In the genomic region with DNA sequence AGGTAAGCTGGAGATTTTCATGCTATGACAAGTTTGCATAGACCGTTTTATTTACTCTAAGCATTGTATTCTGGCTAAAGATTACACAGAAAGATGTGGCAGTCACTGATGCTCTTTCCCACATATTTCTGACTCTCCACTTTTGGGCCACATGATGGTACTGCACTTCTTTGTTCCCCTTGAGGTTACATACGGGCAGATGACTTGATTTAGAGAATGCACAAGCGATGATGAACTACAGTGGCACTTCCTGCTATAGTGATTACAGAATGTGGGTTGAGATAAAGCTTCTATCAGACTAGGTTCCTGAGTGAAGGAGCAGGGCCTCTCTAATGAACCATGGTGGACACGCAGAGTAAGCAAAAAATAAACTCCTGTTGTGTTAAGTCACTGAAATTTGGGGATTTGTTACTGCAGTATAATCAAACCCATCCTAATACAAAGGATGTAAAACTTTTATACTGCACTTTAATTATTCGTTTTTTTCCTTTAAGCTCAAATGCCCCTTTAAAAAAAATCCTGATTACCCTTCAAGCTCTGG, we compare ENCODE assay signal across 12 cellular contexts.
DNase-seq lines count a peak whose midpoint lies in the region; ATAC-seq, FAIRE-seq and TF ChIP-seq lines count a peak whose summit lies in the region.
"Had no signal": no experiment of that assay in that cellular context is flagged by ENCODE, and none has a peak within 500 bp of the region (broad histone marks: within the 10 kb centered on the region; RNA-seq: fewer than 3 reads in every experiment).

No MANE protein-coding gene starts in this region.

- H3K79me2 ChIP-seq in Karpas-422 (ENCODE audit: low read length) (no peaks in the 10 kb centered on the region), HepG2 (ENCODE audit: insufficient read depth, low read length) (no peaks in the 10 kb centered on the region)

- no peak overlapping the region for H3K27ac Mint-ChIP-seq in activated T-helper 17 cell treated with anti-CD3 and anti-CD28 coated beads, Interleukin-2, amount 50 U/mL, for 72 hours
- H3K27ac Mint-ChIP-seq: activated naive CD8-positive, alpha-beta T cell treated with anti-CD3 and anti-CD28 coated beads, Interleukin-2, amount 10 ng/mL, durations not matched to agents 7 days and 5 days; CD4-positive, alpha-beta memory T cell had no signal

- CTCF ChIA-PET in HepG2 (lab: Yijun Ruan, JAX; ENCODE audit: low intra/inter-chr PET ratio, low total read pairs): no interaction called here

- no TSS peak for BruUV-seq in HepG2 (replicated peaks; lab: Mats Ljungman, UMichigan)

- no peaks in the 10 kb centered on the region for H3K9me3 Mint-ChIP-seq in activated T-helper 17 cell treated with anti-CD3 and anti-CD28 coated beads, Interleukin-2, amount 50 U/mL, for 72 hours
- H3K9me3 Mint-ChIP-seq: activated naive CD8-positive, alpha-beta T cell treated with anti-CD3 and anti-CD28 coated beads, Interleukin-2, amount 10 ng/mL, durations not matched to agents 7 days and 5 days; naive B cell had no signal

- POLR2A ChIA-PET in HepG2 (lab: Yijun Ruan, JAX): no interaction called here

- ATAC-seq in activated T-helper 17 cell treated with anti-CD3 and anti-CD28 coated beads, Interleukin-2, amount 50 U/mL, for 72 hours (replicated peaks): peak; percentile 37
- ATAC-seq in HepG2 (no peak), HG02840 (IDR thresholded peaks at IDR 0.05; ENCODE audit: low FRiP score, unreplicated experiment) (no peak), HG03571 (IDR thresholded peaks at IDR 0.05; ENCODE audit: unreplicated experiment) (no peak)

- H3K27me3 ChIP-seq in BLaER1 treated with 17β-estradiol and CSF1 and Interleukin-3, amounts not matched to agents 10 nM and 100 nM: no peaks in the 10 kb centered on the region
- H3K27me3 ChIP-seq in Karpas-422 (ENCODE audit: low read length) (no peaks in the 10 kb centered on the region), HepG2 (ENCODE audit: control insufficient read depth in 1 of 2, insufficient read depth in 2 of 2, low read length in 2 of 2) (peaks cover 0 to 10% of the 10 kb centered on the region in 2 experiments; a peak in 2 of 5 replicates)

- intact Hi-C loops in HepG2 (cut with micrococcal nuclease; ENCODE audit: unreplicated experiment): no loop called here

- H3K36me3 Mint-ChIP-seq in activated T-helper 17 cell treated with anti-CD3 and anti-CD28 coated beads, Interleukin-2, amount 50 U/mL, for 72 hours (ENCODE audit: low read depth): no peaks in the 10 kb centered on the region
- H3K36me3 Mint-ChIP-seq: activated naive CD8-positive, alpha-beta T cell treated with anti-CD3 and anti-CD28 coated beads, Interleukin-2, amount 10 ng/mL, durations not matched to agents 7 days and 5 days had no signal

- peaks cover 17 to 42% (median 34%) of the 10 kb centered on the region in 10 experiments for H3K4me1 ChIP-seq in BLaER1 treated with 17β-estradiol and CSF1 and Interleukin-3, amounts not matched to agents 10 nM and 100 nM
- H3K4me1 ChIP-seq in Karpas-422 (ENCODE audit: low read length) (peaks cover 55% of the 10 kb centered on the region), HepG2 (ENCODE audit: insufficient read depth, low read length) (no peaks in the 10 kb centered on the region)

- TF ChIP-seq RAD21 in HepG2 (CRISPR knock-in tag; IDR thresholded peaks at IDR 0.05): no peak

- no peak overlapping the region for H3K4me3 Mint-ChIP-seq in activated T-helper 17 cell treated with anti-CD3 and anti-CD28 coated beads, Interleukin-2, amount 50 U/mL, for 72 hours
- H3K4me3 Mint-ChIP-seq: activated naive CD8-positive, alpha-beta T cell treated with anti-CD3 and anti-CD28 coated beads, Interleukin-2, amount 10 ng/mL, durations not matched to agents 7 days and 5 days; CD4-positive, alpha-beta memory T cell; naive B cell had no signal

- no peak overlapping the region for H3K27ac ChIP-seq in BLaER1 treated with 17β-estradiol and CSF1 and Interleukin-3, amounts not matched to agents 10 nM and 100 nM
- H3K27ac ChIP-seq in Karpas-422 (ENCODE audit: low read length): no peak overlapping the region
- no peak overlapping the region for H3K27ac ChIP-seq in HepG2 (ENCODE audit: extremely low read length, insufficient read depth, low read length)

- DNase-seq in Karpas-422: peak; percentile 49
- peak; percentile 19 for DNase-seq in HepG2 (ENCODE audit: low spot score)
- DNase-seq in NOMO-1 treated with dmso at 0.1 percent for 144 hours (lab: John Stamatoyannopoulos, UW; ENCODE audit: unreplicated experiment): no peak
- no peak for DNase-seq in GDM1 (lab: John Stamatoyannopoulos, UW)
- DNase-seq: activated naive CD8-positive, alpha-beta T cell treated with anti-CD3 and anti-CD28 coated beads, Interleukin-2, amount 10 ng/mL, durations not matched to agents 7 days and 5 days; CD4-positive, alpha-beta memory T cell; naive B cell; stimulated activated CD4-positive, alpha-beta T cell treated with anti-CD3 and anti-CD28 coated beads, Interleukin-12 subunit alpha, Interleukin-12 subunit beta, amount 100 ng/mL, for 4 hours had no signal

- H3K9me2 ChIP-seq in Karpas-422 (replicated peaks; ENCODE audit: insufficient read depth, low read length): no peaks in the 10 kb centered on the region

- H3K4me2 ChIP-seq in BLaER1 treated with 17β-estradiol and CSF1 and Interleukin-3, amounts not matched to agents 10 nM and 100 nM: peak overlapping the region in 9 of 11 experiments; percentile 2 to 32 (median 11); a peak in 10 of 22 replicates
- H3K4me2 ChIP-seq in Karpas-422 (ENCODE audit: low read depth, low read length, poor library complexity, severe bottlenecking) (peak overlapping the region; percentile 54), HepG2 (ENCODE audit: low read depth, low read length) (no peak overlapping the region)

- peaks cover 0 to 37% (median 9%) of the 10 kb centered on the region in 11 experiments; a peak in 12 of 22 replicates for H4K20me1 ChIP-seq in BLaER1 treated with 17β-estradiol and CSF1 and Interleukin-3, amounts not matched to agents 10 nM and 100 nM
- H4K20me1 ChIP-seq in Karpas-422 (ENCODE audit: insufficient read depth, low read depth, low read length) (no peaks in the 10 kb centered on the region), HepG2 (ENCODE audit: insufficient read depth, low read length) (no peaks in the 10 kb centered on the region)

- no peaks in the 10 kb centered on the region for H3K27me3 Mint-ChIP-seq in activated T-helper 17 cell treated with anti-CD3 and anti-CD28 coated beads, Interleukin-2, amount 50 U/mL, for 72 hours
- H3K27me3 Mint-ChIP-seq: CD4-positive, alpha-beta memory T cell; naive B cell had no signal

- TF ChIP-seq EP300 in HepG2 (IDR thresholded peaks at IDR 0.05; ENCODE audit: low read depth in 2 of 2, low read length in 2 of 2) (no peak), HepG2 (CRISPR knock-in tag; IDR thresholded peaks at IDR 0.05; ENCODE audit: borderline replicate concordance) (no peak)

- no peak overlapping the region for H3K4me3 ChIP-seq in BLaER1 treated with 17β-estradiol and CSF1 and Interleukin-3, amounts not matched to agents 10 nM and 100 nM
- H3K4me3 ChIP-seq in Karpas-422 (ENCODE audit: low read length) (no peak overlapping the region), HepG2 (replicated peaks in 1 of 3; ENCODE audit: insufficient read depth in 1 of 3, low read depth in 2 of 3, low read length in 3 of 3) (no peak overlapping the region)

- TF ChIP-seq POLR2A in HepG2 (IDR thresholded peaks at IDR 0.05; ENCODE audit: insufficient read depth in 1 of 2, low read depth in 2 of 2, low read length in 2 of 2): no peak

- peaks cover 0 to 25% (median 0%) of the 10 kb centered on the region in 11 experiments; a peak in 3 of 22 replicates for H3K36me3 ChIP-seq in BLaER1 treated with 17β-estradiol and CSF1 and Interleukin-3, amounts not matched to agents 10 nM and 100 nM
- H3K36me3 ChIP-seq in Karpas-422 (ENCODE audit: insufficient read depth, low read length): no peaks in the 10 kb centered on the region
- no peaks in the 10 kb centered on the region for H3K36me3 ChIP-seq in HepG2 (replicated peaks in 1 of 2; ENCODE audit: control insufficient read depth in 1 of 2, insufficient read depth in 2 of 2, low read length in 2 of 2)

- no peaks in the 10 kb centered on the region for H3K4me1 Mint-ChIP-seq in activated T-helper 17 cell treated with anti-CD3 and anti-CD28 coated beads, Interleukin-2, amount 50 U/mL, for 72 hours
- H3K4me1 Mint-ChIP-seq: activated naive CD8-positive, alpha-beta T cell treated with anti-CD3 and anti-CD28 coated beads, Interleukin-2, amount 10 ng/mL, durations not matched to agents 7 days and 5 days had no signal

- H2AFZ ChIP-seq in Karpas-422 (ENCODE audit: low read length): peak overlapping the region; percentile 16
- H2AFZ ChIP-seq in HepG2 (ENCODE audit: low read length): no peak overlapping the region

- H3K9ac ChIP-seq in BLaER1 treated with 17β-estradiol and CSF1 and Interleukin-3, amounts not matched to agents 10 nM and 100 nM: no peak overlapping the region
- H3K9ac ChIP-seq in Karpas-422 (ENCODE audit: low read length) (no peak overlapping the region), HepG2 (ENCODE audit: insufficient read depth, low read depth, low read length) (no peak overlapping the region)

- no peak for TF ChIP-seq CTCF in HepG2 (CRISPR knock-in tag; IDR thresholded peaks at IDR 0.05)

- FAIRE-seq in HepG2 (lab: Jason Lieb, UNC): no peak

- in situ Hi-C loops in HepG2 (cut with HindIII; ENCODE audit: extremely low pct_ligation_motif_present, low pct_unique_long_range_greater_than_20kb): no loop called here

- 13% methylated on average over 5 of the region's 5 CpGs for WGBS in HepG2 (ENCODE audit: low lambda C conversion rate)

- peaks cover 0 to 12% (median 7%) of the 10 kb centered on the region in 11 experiments; a peak in 6 of 22 replicates for H3K9me3 ChIP-seq in BLaER1 treated with 17β-estradiol and CSF1 and Interleukin-3, amounts not matched to agents 10 nM and 100 nM (replicated peaks in 1 of 11)
- H3K9me3 ChIP-seq in Karpas-422 (ENCODE audit: low read length) (no peaks in the 10 kb centered on the region), HepG2 (ENCODE audit: low read length) (no peaks in the 10 kb centered on the region)

TF ChIP-seq in HepG2, 621 proteins besides CTCF, POLR2A, EP300 and RAD21:
- TF ChIP-seq KLF9 (CRISPR knock-in tag; IDR thresholded peaks at IDR 0.05; ENCODE audit: low read depth): no peak
- no peak for TF ChIP-seq CREBL2 (CRISPR knock-in tag; IDR thresholded peaks at IDR 0.05; ENCODE audit: borderline replicate concordance)
- TF ChIP-seq MAFK (conservative IDR thresholded peaks at IDR 0.05 in 1 of 2, IDR thresholded peaks at IDR 0.05 in 1 of 2; ENCODE audit: low read length in 2 of 2): 0 out of 4 replicates have a peak, but pooled peaks of 1 of the 2 experiments have one; percentile 2
- no peak for TF ChIP-seq NCOR1 (IDR thresholded peaks at IDR 0.05; ENCODE audit: borderline replicate concordance, low read length)

Comparison
In these comparisons a context has a peak if more than half of its experiments do, and no peak if none do; other contexts are left out.
1. DNase-seq: peak in Karpas-422 (single experiment) and HepG2 (single experiment); none in NOMO-1 treated with dmso at 0.1 percent for 144 hours (single experiment) and GDM1 (single experiment).